In the genomic region with DNA sequence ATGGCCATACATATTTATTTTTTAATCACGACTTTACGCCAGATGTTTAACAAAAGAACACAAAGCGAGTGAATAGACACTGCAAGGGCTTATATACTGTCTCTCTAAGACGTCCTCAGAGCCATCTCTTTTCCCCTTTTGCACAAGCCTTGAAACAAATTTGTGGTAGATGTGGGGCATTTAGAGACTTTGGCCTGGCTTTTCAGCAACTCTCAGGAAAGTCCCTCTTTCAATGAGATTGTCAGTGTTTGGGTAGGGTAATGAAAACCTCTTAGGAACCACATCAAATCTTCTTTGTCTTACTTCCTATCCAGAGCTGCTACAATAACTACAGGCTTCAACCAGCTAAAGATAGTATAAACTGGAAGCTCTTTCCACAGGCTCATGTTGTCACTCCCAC, we compare ENCODE assay signal across 1 cellular context.
TF ChIP-seq lines count a peak whose summit lies in the region.

No MANE protein-coding gene starts in this region.

TF ChIP-seq in GM23338, 12 proteins besides CTCF, POLR2A, EP300 and RAD21 (continued from another document):
- TF ChIP-seq, protein P1, sequence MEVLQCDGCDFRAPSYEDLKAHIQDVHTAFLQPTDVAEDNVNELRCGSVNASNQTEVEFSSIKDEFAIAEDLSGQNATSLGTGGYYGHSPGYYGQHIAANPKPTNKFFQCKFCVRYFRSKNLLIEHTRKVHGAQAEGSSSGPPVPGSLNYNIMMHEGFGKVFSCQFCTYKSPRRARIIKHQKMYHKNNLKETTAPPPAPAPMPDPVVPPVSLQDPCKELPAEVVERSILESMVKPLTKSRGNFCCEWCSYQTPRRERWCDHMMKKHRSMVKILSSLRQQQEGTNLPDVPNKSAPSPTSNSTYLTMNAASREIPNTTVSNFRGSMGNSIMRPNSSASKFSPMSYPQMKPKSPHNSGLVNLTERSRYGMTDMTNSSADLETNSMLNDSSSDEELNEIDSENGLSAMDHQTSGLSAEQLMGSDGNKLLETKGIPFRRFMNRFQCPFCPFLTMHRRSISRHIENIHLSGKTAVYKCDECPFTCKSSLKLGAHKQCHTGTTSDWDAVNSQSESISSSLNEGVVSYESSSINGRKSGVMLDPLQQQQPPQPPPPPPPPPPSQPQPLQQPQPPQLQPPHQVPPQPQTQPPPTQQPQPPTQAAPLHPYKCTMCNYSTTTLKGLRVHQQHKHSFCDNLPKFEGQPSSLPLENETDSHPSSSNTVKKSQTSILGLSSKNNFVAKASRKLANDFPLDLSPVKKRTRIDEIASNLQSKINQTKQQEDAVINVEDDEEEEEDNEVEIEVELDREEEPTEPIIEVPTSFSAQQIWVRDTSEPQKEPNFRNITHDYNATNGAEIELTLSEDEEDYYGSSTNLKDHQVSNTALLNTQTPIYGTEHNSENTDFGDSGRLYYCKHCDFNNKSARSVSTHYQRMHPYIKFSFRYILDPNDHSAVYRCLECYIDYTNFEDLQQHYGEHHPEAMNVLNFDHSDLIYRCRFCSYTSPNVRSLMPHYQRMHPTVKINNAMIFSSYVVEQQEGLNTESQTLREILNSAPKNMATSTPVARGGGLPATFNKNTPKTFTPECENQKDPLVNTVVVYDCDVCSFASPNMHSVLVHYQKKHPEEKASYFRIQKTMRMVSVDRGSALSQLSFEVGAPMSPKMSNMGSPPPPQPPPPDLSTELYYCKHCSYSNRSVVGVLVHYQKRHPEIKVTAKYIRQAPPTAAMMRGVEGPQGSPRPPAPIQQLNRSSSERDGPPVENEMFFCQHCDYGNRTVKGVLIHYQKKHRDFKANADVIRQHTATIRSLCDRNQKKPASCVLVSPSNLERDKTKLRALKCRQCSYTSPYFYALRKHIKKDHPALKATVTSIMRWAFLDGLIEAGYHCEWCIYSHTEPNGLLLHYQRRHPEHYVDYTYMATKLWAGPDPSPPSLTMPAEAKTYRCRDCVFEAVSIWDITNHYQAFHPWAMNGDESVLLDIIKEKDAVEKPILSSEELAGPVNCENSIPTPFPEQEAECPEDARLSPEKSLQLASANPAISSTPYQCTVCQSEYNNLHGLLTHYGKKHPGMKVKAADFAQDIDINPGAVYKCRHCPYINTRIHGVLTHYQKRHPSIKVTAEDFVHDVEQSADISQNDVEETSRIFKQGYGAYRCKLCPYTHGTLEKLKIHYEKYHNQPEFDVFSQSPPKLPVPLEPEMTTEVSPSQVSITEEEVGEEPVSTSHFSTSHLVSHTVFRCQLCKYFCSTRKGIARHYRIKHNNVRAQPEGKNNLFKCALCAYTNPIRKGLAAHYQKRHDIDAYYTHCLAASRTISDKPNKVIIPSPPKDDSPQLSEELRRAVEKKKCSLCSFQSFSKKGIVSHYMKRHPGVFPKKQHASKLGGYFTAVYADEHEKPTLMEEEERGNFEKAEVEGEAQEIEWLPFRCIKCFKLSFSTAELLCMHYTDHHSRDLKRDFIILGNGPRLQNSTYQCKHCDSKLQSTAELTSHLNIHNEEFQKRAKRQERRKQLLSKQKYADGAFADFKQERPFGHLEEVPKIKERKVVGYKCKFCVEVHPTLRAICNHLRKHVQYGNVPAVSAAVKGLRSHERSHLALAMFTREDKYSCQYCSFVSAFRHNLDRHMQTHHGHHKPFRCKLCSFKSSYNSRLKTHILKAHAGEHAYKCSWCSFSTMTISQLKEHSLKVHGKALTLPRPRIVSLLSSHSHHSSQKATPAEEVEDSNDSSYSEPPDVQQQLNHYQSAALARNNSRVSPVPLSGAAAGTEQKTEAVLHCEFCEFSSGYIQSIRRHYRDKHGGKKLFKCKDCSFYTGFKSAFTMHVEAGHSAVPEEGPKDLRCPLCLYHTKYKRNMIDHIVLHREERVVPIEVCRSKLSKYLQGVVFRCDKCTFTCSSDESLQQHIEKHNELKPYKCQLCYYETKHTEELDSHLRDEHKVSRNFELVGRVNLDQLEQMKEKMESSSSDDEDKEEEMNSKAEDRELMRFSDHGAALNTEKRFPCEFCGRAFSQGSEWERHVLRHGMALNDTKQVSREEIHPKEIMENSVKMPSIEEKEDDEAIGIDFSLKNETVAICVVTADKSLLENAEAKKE (CRISPR knock-in tag; IDR thresholded peaks at IDR 0.05), result no peak
- TF ChIP-seq, protein P2, sequence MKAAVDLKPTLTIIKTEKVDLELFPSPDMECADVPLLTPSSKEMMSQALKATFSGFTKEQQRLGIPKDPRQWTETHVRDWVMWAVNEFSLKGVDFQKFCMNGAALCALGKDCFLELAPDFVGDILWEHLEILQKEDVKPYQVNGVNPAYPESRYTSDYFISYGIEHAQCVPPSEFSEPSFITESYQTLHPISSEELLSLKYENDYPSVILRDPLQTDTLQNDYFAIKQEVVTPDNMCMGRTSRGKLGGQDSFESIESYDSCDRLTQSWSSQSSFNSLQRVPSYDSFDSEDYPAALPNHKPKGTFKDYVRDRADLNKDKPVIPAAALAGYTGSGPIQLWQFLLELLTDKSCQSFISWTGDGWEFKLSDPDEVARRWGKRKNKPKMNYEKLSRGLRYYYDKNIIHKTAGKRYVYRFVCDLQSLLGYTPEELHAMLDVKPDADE (IDR thresholded peaks at IDR 0.05), result no peak
- TF ChIP-seq CREB1 (CRISPR knock-in tag; IDR thresholded peaks at IDR 0.05; ENCODE audit: low read depth) (no peak), EZH2 (IDR thresholded peaks at IDR 0.05; ENCODE audit: low read depth, unreplicated experiment) (no peak), POLR2AphosphoS5 (IDR thresholded peaks at IDR 0.05; ENCODE audit: low read depth) (no peak), NANOG (IDR thresholded peaks at IDR 0.05; ENCODE audit: borderline replicate concordance) (no peak), ZNF331 (CRISPR knock-in tag; IDR thresholded peaks at IDR 0.05; ENCODE audit: low read depth) (no peak), ZNF114 (CRISPR knock-in tag; IDR thresholded peaks at IDR 0.05) (no peak), JUNB (IDR thresholded peaks at IDR 0.05; ENCODE audit: unreplicated experiment) (no peak)
- TF ChIP-seq, protein P3, sequence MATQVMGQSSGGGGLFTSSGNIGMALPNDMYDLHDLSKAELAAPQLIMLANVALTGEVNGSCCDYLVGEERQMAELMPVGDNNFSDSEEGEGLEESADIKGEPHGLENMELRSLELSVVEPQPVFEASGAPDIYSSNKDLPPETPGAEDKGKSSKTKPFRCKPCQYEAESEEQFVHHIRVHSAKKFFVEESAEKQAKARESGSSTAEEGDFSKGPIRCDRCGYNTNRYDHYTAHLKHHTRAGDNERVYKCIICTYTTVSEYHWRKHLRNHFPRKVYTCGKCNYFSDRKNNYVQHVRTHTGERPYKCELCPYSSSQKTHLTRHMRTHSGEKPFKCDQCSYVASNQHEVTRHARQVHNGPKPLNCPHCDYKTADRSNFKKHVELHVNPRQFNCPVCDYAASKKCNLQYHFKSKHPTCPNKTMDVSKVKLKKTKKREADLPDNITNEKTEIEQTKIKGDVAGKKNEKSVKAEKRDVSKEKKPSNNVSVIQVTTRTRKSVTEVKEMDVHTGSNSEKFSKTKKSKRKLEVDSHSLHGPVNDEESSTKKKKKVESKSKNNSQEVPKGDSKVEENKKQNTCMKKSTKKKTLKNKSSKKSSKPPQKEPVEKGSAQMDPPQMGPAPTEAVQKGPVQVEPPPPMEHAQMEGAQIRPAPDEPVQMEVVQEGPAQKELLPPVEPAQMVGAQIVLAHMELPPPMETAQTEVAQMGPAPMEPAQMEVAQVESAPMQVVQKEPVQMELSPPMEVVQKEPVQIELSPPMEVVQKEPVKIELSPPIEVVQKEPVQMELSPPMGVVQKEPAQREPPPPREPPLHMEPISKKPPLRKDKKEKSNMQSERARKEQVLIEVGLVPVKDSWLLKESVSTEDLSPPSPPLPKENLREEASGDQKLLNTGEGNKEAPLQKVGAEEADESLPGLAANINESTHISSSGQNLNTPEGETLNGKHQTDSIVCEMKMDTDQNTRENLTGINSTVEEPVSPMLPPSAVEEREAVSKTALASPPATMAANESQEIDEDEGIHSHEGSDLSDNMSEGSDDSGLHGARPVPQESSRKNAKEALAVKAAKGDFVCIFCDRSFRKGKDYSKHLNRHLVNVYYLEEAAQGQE (IDR thresholded peaks at IDR 0.05; ENCODE audit: unreplicated experiment), result no peak
